In genomic region chr14:101760138-101761011, GRCh38 we compare ENCODE assay signal across 8 cellular contexts. TPM values are rescaled to one million over a fixed set of nuclear protein-coding genes. Genes with fewer than 3 reads are reported as not detected.
A peak's percentile ranks its signal among the peaks of the same experiment; 100 is the strongest.
DNase-seq lines count a peak whose midpoint lies in the region; ATAC-seq and TF ChIP-seq lines count a peak whose summit lies in the region.

No MANE protein-coding gene starts in this region.

- intact Hi-C loops in heart right ventricle (cut with DNase I) = loop anchor here in 4 of 10 donors (2.0 to 10.0 kb wide), 6 partner anchors 52 to 202 kb away; partner anchors contain the start of gene DYNC1H1 (in 1 of the 4)
- intact Hi-C loops in posterior cingulate gyrus (cut with DNase I) = loop anchor here (5.0 kb wide), 3 partner anchors 53 to 202 kb away; partner anchors contain the start of gene DYNC1H1
- intact Hi-C loops in transverse colon (cut with DNase I; ENCODE audit: low total_unique reads) = no loop called here

- peak overlapping the region; percentile 81 for H3K4me3 Mint-ChIP-seq in T-helper 17 cell

- H3K9me3 ChIP-seq in T-helper 17 cell (ENCODE audit: control insufficient read depth, low read length, poor library complexity, severe bottlenecking) (no peaks in the 10 kb centered on the region), heart right ventricle (no peaks in the 10 kb centered on the region), transverse colon (no peaks in the 10 kb centered on the region)

- H3K27ac Mint-ChIP-seq in T-helper 17 cell = peak overlapping the region; percentile 65

- no peaks in the 10 kb centered on the region for H3K36me3 Mint-ChIP-seq in T-helper 17 cell (ENCODE audit: low read depth)

- 2 to 3% methylated on average over 46 to 55 of the region's 63 CpGs for WGBS in heart right ventricle, 2 donors
- WGBS in transverse colon (ENCODE audit: low coverage in 1 of 2), 2 donors = 4 to 5% methylated on average over 14 to 42 of the region's 63 CpGs

- peaks cover 39% of the 10 kb centered on the region for H3K4me1 Mint-ChIP-seq in T-helper 17 cell

- in situ Hi-C loops in transverse colon (cut with MboI; ENCODE audit: low pct_ligation_motif_present in 1 of 4, low pct_unique_long_range_greater_than_20kb in 1 of 4, low sequenced_read_pairs in 3 of 4) = loop anchor here in 1 of 4 donors (25.0 kb wide), 1 partner anchor 177 kb away; no protein-coding TSS in a partner anchor

- no peaks in the 10 kb centered on the region for H3K27me3 Mint-ChIP-seq in T-helper 17 cell

- no peak for TF ChIP-seq EP300 in transverse colon (IDR thresholded peaks at IDR 0.05; ENCODE audit: low read depth)

- H3K27ac ChIP-seq in heart right ventricle = peak overlapping the region in 8 of 10 donors; percentile 85 to 98 (median 95)
- peak overlapping the region; percentile 88 to 100 (median 97) for H3K27ac ChIP-seq in transverse colon

- ATAC-seq in HG02870 (IDR thresholded peaks at IDR 0.05; ENCODE audit: unreplicated experiment) = peak; percentile 72
- peak; percentile 79 for ATAC-seq in T-helper 17 cell
- peak; percentile 90 to 94 (median 92) for ATAC-seq in heart right ventricle

- H3K4me3 ChIP-seq in GM08714 (ENCODE audit: low read length) (peak overlapping the region; percentile 19; the same call in 1 of the 2 replicates), heart right ventricle (peak overlapping the region; percentile 89 to 100 (median 98)), transverse colon (peak overlapping the region in 3 of 4 donors; percentile 46 to 88 (median 59))

- DNase-seq in NCI-H187 (lab: John Stamatoyannopoulos, UW) (peak; percentile 85 to 99), T-helper 17 cell (peak; percentile 88 to 98 (median 93)), amygdala (lab: John Stamatoyannopoulos, UW) (peak in 55 of 56 donors; percentile 76 to 100 (median 98)), heart right ventricle (peak; percentile 99), posterior cingulate gyrus (peak; percentile 97 to 100 (median 98)), transverse colon (peak; percentile 99)

- TF ChIP-seq CTCF in heart right ventricle (IDR thresholded peaks at IDR 0.05) (no peak), transverse colon (IDR thresholded peaks at IDR 0.05) (no peak)

- H3K4me1 ChIP-seq in heart right ventricle (peaks cover 0 to 25% (median 11%) of the 10 kb centered on the region in 9 donors), transverse colon (peaks cover 13 to 36% (median 24%) of the 10 kb centered on the region in 4 donors)

- H3K36me3 ChIP-seq in heart right ventricle (peaks cover 0 to 23% (median 5%) of the 10 kb centered on the region in 9 donors), transverse colon (no peaks in the 10 kb centered on the region)

- H3K27me3 ChIP-seq in heart right ventricle = no peaks in the 10 kb centered on the region
- no peaks in the 10 kb centered on the region for H3K27me3 ChIP-seq in transverse colon

- TF ChIP-seq POLR2A in transverse colon (IDR thresholded peaks at IDR 0.05) = peak; percentile 26

RNA-seq across cellular contexts. Expression of gene PPP2R5C, which starts 1.1 kb away (rescaled TPM):
- total RNA-seq in T-helper 17 cell (100 to 1,000 TPM; 516 to 530 TPM), heart right ventricle (100 to 1,000 TPM; 183 to 257 (median 224) TPM), transverse colon (100 to 1,000 TPM in 2 of 4 donors, 10 to 100 TPM in 2; 66.2 to 211 (median 116) TPM)
- 100 to 1,000 TPM in 1 of 2 donors, 10 to 100 TPM in 1; 66.8 to 157 TPM for polyA plus RNA-seq in heart right ventricle

Comparison
In these comparisons a context has a peak if more than half of its experiments do, and no peak if none do; other contexts are left out.
1. Peak in every context shown above with its lines: DNase-seq, ATAC-seq, H3K4me3 ChIP-seq and H3K27ac ChIP-seq.
2. H3K4me3 ChIP-seq: peak in every context shown above with its lines; median percentile 98 in heart right ventricle; 59 in transverse colon; 19 in GM08714.